8 cellular contexts compared by ENCODE assay signal in genomic region chr14:22829661-22830328, GRCh38.
DNase-seq lines count a peak whose midpoint lies in the region; ATAC-seq and TF ChIP-seq lines count a peak whose summit lies in the region.

Gene MRPL52, plus strand, starts transcription at chr14:22829887. Its CDS starts 26 bp downstream, at chr14:22829913.

- H3K4me3 ChIP-seq in muscle layer of duodenum (ENCODE audit: low read depth in 1 of 2, low read length in 2 of 2): peak within 1 kb of the TSS; percentile 91 to 97

- peak; percentile 86 for ATAC-seq in GM21528 (IDR thresholded peaks at IDR 0.05; ENCODE audit: low FRiP score, unreplicated experiment)

- peaks cover 5 to 18% of the 10 kb centered on the region in 2 donors for H3K36me3 ChIP-seq in muscle layer of duodenum (ENCODE audit: control insufficient read depth in 1 of 2, insufficient read depth in 2 of 2, low read length in 2 of 2)

- peaks cover 5 to 10% of the 10 kb centered on the region in 2 donors for H3K4me1 ChIP-seq in muscle layer of duodenum (ENCODE audit: control insufficient read depth in 1 of 2, insufficient read depth in 2 of 2, low read length in 2 of 2)

- DNase-seq in DMS114 treated with DMSO at 0.1 percent for 48 hours (lab: John Stamatoyannopoulos, UW; ENCODE audit: unreplicated experiment) (peak; percentile 86), OCI-M2 (lab: John Stamatoyannopoulos, UW; ENCODE audit: unreplicated experiment) (peak; percentile 73), erythroblast (lab: John Stamatoyannopoulos, UW) (peak; percentile 91 to 93)
- peak; percentile 87 for DNase-seq in activated T-cell treated with anti-CD3 and anti-CD28 coated beads, Interleukin-2, amount 50 U/mL, for 1 hour
- peak; percentile 81 to 87 for DNase-seq in stimulated activated CD8-positive, alpha-beta memory T cell treated with anti-CD3 and anti-CD28 coated beads, Interleukin-7, amount 100 ng/mL, for 4 hours (ENCODE audit: low read depth in 2 of 2)

- TF ChIP-seq EP300 in Ishikawa (IDR thresholded peaks at IDR 0.05; ENCODE audit: borderline replicate concordance): no peak

- no peaks in the 10 kb centered on the region for H3K9me3 ChIP-seq in muscle layer of duodenum (ENCODE audit: control insufficient read depth in 1 of 2, low read length in 2 of 2)

- H3K27me3 ChIP-seq in muscle layer of duodenum (ENCODE audit: low read depth, low read length): no peaks in the 10 kb centered on the region

- H3K27ac ChIP-seq in muscle layer of duodenum (ENCODE audit: low read length): peak within 1 kb of the TSS; percentile 87

- no peak for TF ChIP-seq RAD21 in Ishikawa (IDR thresholded peaks at IDR 0.05; ENCODE audit: low read depth)

- TF ChIP-seq POLR2A in erythroblast (IDR thresholded peaks at IDR 0.05; ENCODE audit: low read length): peak; percentile 66

TF ChIP-seq in Ishikawa, 13 proteins besides CTCF, POLR2A, EP300 and RAD21:
- TF ChIP-seq ZBTB7A (IDR thresholded peaks at IDR 0.05; ENCODE audit: low read depth): no peak
- peak; percentile 42; the same call in 1 of the 2 replicates for TF ChIP-seq USF1 (IDR thresholded peaks at IDR 0.05)
- peak; percentile 31; the same call in 1 of the 2 replicates for TF ChIP-seq CREB1 (IDR thresholded peaks at IDR 0.05; ENCODE audit: low read depth)
- no peak for TF ChIP-seq NFIC (IDR thresholded peaks at IDR 0.05)
- peak; percentile 15; the same call in 1 of the 2 replicates for TF ChIP-seq TCF12 (IDR thresholded peaks at IDR 0.05; ENCODE audit: low read depth)
- no peak for TF ChIP-seq MAX (IDR thresholded peaks at IDR 0.05)
- TF ChIP-seq CEBPB (IDR thresholded peaks at IDR 0.05): 0 out of 2 replicates have a peak, but pooled peaks have one; percentile 16
- peak; percentile 87 for TF ChIP-seq EGR1 (IDR thresholded peaks at IDR 0.05)
- no peak for TF ChIP-seq FOXM1 (IDR thresholded peaks at IDR 0.05; ENCODE audit: borderline replicate concordance, low read depth)
- no peak for TF ChIP-seq REST (IDR thresholded peaks at IDR 0.05; ENCODE audit: low read depth)
- peak; percentile 86 for TF ChIP-seq TAF1 (IDR thresholded peaks at IDR 0.05; ENCODE audit: low read depth)
- TF ChIP-seq YY1 (IDR thresholded peaks at IDR 0.05; ENCODE audit: low read depth): peak; percentile 99
- TF ChIP-seq TEAD4 (IDR thresholded peaks at IDR 0.05): peak; percentile 28; the same call in 1 of the 2 replicates
TF ChIP-seq in Ishikawa: peak in this region for 8.

Comparison
In these comparisons a context has a peak if more than half of its experiments do, and no peak if none do; other contexts are left out.
1. Peak in every context shown above with its lines: DNase-seq, ATAC-seq, H3K4me3 ChIP-seq and H3K27ac ChIP-seq.